1 cellular context compared by ENCODE assay signal in the genomic region with DNA sequence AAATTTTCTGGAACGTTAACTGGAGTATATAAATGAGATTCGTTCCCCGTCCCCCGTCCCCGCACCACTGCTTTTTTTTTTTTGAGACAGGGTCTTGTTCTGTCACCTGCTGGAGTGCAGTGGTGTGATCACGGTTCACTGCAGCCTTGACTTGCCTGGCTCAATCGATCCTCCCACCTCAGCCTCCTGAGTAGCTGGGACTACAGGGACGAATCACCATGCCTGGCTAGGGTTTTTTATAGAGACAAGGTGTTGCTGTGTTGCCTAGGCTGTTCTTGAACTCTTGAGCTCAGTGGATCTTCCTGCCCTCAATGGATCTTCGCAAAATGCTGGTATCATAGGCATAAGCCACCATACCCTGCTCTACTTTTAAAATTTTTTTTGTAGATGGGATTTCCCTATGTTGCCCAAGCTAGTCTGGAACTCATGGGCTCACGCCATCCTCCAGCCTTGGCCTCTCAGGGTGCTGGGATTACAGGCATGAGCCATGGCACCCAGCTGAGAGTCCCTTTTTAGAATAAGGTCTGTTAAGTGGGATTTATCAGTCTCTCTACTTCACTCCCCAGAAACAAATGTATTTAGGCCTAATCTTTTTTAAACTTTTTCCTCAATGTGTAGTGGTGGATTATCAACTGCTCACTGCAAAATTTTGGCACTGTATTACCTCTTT.
TF ChIP-seq lines count a peak whose summit lies in the region.

No MANE protein-coding gene starts in this region.

TF ChIP-seq in IMR-90, 13 proteins besides CTCF, POLR2A, EP300 and RAD21:
- TF ChIP-seq FOS (IDR thresholded peaks at IDR 0.05; ENCODE audit: low read depth, low read length): no peak
